8 cellular contexts compared by ENCODE assay signal in the genomic region with DNA sequence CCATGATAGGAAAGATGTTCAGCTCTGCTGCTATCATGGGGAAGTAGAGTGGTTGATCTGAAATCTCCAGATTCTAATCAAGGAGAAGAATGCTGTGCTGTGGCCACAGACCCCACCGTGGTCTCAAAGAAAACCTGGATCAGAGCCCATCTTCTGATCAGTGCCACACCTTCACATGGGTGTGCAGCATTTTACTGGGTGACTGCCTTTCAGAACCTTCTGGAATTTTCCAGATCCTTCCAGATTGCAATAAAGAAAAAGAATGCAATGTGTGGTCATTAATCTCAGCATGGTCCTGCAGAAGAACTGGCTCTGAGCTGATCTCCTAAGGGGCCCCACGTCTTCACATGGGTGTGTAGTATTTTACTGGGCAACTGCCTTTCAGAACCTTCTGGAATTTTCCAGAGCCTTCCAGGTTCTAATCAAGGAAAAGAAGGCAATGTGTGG. TPM values are rescaled to one million over a fixed set of nuclear protein-coding genes. Genes with fewer than 3 reads are reported as not detected.
DNase-seq lines count a peak whose midpoint lies in the region; ATAC-seq and TF ChIP-seq lines count a peak whose summit lies in the region.

No MANE protein-coding gene starts in this region.

- H3K9me3 ChIP-seq in thyroid gland, result no peaks in the 10 kb centered on the region

- no peaks in the 10 kb centered on the region for H3K36me3 ChIP-seq in thyroid gland

- H3K4me1 Mint-ChIP-seq in activated T-cell treated with anti-CD3 and anti-CD28 coated beads, Interleukin-2, amount 50 U/mL, for 24 hours (ENCODE audit: low read depth), result peaks cover 85% of the 10 kb centered on the region
- H3K4me1 Mint-ChIP-seq in activated CD4-positive, alpha-beta memory T cell treated with anti-CD3 and anti-CD28 coated beads for 36 hours (ENCODE audit: low read depth), result peaks cover 73% of the 10 kb centered on the region
- H3K4me1 Mint-ChIP-seq in immature natural killer cell, result peaks cover 94 to 96% of the 10 kb centered on the region in 2 donors

- peaks cover 10 to 39% of the 10 kb centered on the region in 2 donors for H3K4me1 ChIP-seq in thyroid gland

- no peaks in the 10 kb centered on the region for H3K27me3 Mint-ChIP-seq in activated T-cell treated with anti-CD3 and anti-CD28 coated beads, Interleukin-2, amount 50 U/mL, for 24 hours
- H3K27me3 Mint-ChIP-seq in activated CD4-positive, alpha-beta memory T cell treated with anti-CD3 and anti-CD28 coated beads for 36 hours, result no peaks in the 10 kb centered on the region
- peaks cover 3 to 35% (median 17%) of the 10 kb centered on the region in 3 donors for H3K27me3 Mint-ChIP-seq in immature natural killer cell (ENCODE audit: low read depth in 3 of 3)

- H3K27ac Mint-ChIP-seq in activated T-cell treated with anti-CD3 and anti-CD28 coated beads, Interleukin-2, amount 50 U/mL, for 24 hours, result peak overlapping the region; percentile 85
- peak overlapping the region; percentile 71 for H3K27ac Mint-ChIP-seq in activated CD4-positive, alpha-beta memory T cell treated with anti-CD3 and anti-CD28 coated beads for 36 hours
- H3K27ac Mint-ChIP-seq in immature natural killer cell, result peak overlapping the region; percentile 97 to 100 (median 98)

- intact Hi-C loops in activated CD4-positive, alpha-beta memory T cell treated with anti-CD3 and anti-CD28 coated beads for 36 hours (cut with micrococcal nuclease), result no loop called here
- intact Hi-C loops in thyroid gland (cut with DNase I), result no loop called here

- no peaks in the 10 kb centered on the region for H3K27me3 ChIP-seq in thyroid gland

- POLR2A ChIA-PET in activated CD4-positive, alpha-beta memory T cell treated with anti-CD3 and anti-CD28 coated beads for 36 hours (lab: Charles Lee), result interaction anchor here (1.0 kb wide), 1 partner anchor 9 kb away, joined by 3 read pairs; no protein-coding TSS in a partner anchor

- H3K36me3 Mint-ChIP-seq in activated T-cell treated with anti-CD3 and anti-CD28 coated beads, Interleukin-2, amount 50 U/mL, for 24 hours (ENCODE audit: low read depth), result peaks cover 81% of the 10 kb centered on the region
- H3K36me3 Mint-ChIP-seq in activated CD4-positive, alpha-beta memory T cell treated with anti-CD3 and anti-CD28 coated beads for 36 hours, result peaks cover 29% of the 10 kb centered on the region
- peaks cover 16 to 37% (median 19%) of the 10 kb centered on the region in 3 donors for H3K36me3 Mint-ChIP-seq in immature natural killer cell

- WGBS in thyroid gland, 2 donors, result 29 to 37% methylated on average over 2 of the region's 2 CpGs

- no peak overlapping the region for H3K4me3 Mint-ChIP-seq in activated T-cell treated with anti-CD3 and anti-CD28 coated beads, Interleukin-2, amount 50 U/mL, for 24 hours
- H3K4me3 Mint-ChIP-seq in activated CD4-positive, alpha-beta memory T cell treated with anti-CD3 and anti-CD28 coated beads for 36 hours, result no peak overlapping the region
- peak overlapping the region; percentile 67 to 84 (median 74) for H3K4me3 Mint-ChIP-seq in immature natural killer cell

- H3K27ac ChIP-seq in thyroid gland, result peak overlapping the region; percentile 61 to 91 (median 69)

- no peak for TF ChIP-seq POLR2A in thyroid gland (IDR thresholded peaks at IDR 0.05)

- no peaks in the 10 kb centered on the region for H3K9me3 Mint-ChIP-seq in activated T-cell treated with anti-CD3 and anti-CD28 coated beads, Interleukin-2, amount 50 U/mL, for 24 hours
- H3K9me3 Mint-ChIP-seq in activated CD4-positive, alpha-beta memory T cell treated with anti-CD3 and anti-CD28 coated beads for 36 hours, result peaks cover 4% of the 10 kb centered on the region
- H3K9me3 Mint-ChIP-seq in immature natural killer cell, result no peaks in the 10 kb centered on the region

- no peak for TF ChIP-seq CTCF in thyroid gland (IDR thresholded peaks at IDR 0.05)

- DNase-seq in activated T-cell treated with anti-CD3 and anti-CD28 coated beads, Interleukin-2, amount 50 U/mL, for 24 hours, result no peak
- DNase-seq in activated T-cell treated with anti-CD3 and anti-CD28 coated beads for 4 hours (no peak), immature natural killer cell (no peak), thyroid gland (no peak), NCI-H524 treated with DMSO at 0.1 percent for 48 hours (lab: John Stamatoyannopoulos, UW) (no peak)
- peak; percentile 8 for DNase-seq in activated CD4-positive, alpha-beta memory T cell treated with anti-CD3 and anti-CD28 coated beads for 36 hours
- DNase-seq in stimulated activated CD4-positive, alpha-beta T cell treated with anti-CD3 and anti-CD28 coated beads, Interleukin-2, amount 100 ng/mL, for 24 hours, result no peak

- CTCF ChIA-PET in activated CD4-positive, alpha-beta memory T cell treated with anti-CD3 and anti-CD28 coated beads for 36 hours (lab: Charles Lee), result interaction anchor here (0.8 kb wide), 1 partner anchor 52 kb away, joined by 3 read pairs; no protein-coding TSS in a partner anchor

- no peak overlapping the region for H3K4me3 ChIP-seq in thyroid gland (replicated peaks in 1 of 3)

- no peak for ATAC-seq in HG02852 (IDR thresholded peaks at IDR 0.05; ENCODE audit: unreplicated experiment)

RNA-seq across cellular contexts. Expression of a gene that starts 17.1 kb away (rescaled TPM):
- total RNA-seq in activated CD4-positive, alpha-beta memory T cell treated with anti-CD3 and anti-CD28 coated beads for 36 hours, result 10 to 100 TPM; 38.9 to 40.4 TPM
- 100 to 1,000 TPM; 187 to 403 (median 297) TPM for polyA plus RNA-seq in immature natural killer cell
- 10 to 100 TPM; 44.0 to 68.0 (median 60.2) TPM for total RNA-seq in thyroid gland

Comparison
In these comparisons a context has a peak if more than half of its experiments do, and no peak if none do; other contexts are left out.
1. H3K4me3 Mint-ChIP-seq: peak in immature natural killer cell (5 of 5); none in activated T-cell treated with anti-CD3 and anti-CD28 coated beads, Interleukin-2, amount 50 U/mL, for 24 hours (single experiment) and activated CD4-positive, alpha-beta memory T cell treated with anti-CD3 and anti-CD28 coated beads for 36 hours (single experiment).
2. Peak in every context shown above with its lines, with median percentiles within 50 percentile points of each other: H3K27ac Mint-ChIP-seq.